Comparison of ENCODE assay signal across 9 cellular contexts in genomic region chr15:51536965-51537574, GRCh38.
DNase-seq lines count a peak whose midpoint lies in the region; ATAC-seq, FAIRE-seq and TF ChIP-seq lines count a peak whose summit lies in the region.
"Had no signal": no experiment of that assay in that cellular context is flagged by ENCODE, and none has a peak within 500 bp of the region (broad histone marks: within the 10 kb centered on the region; RNA-seq: fewer than 3 reads in every experiment).

No MANE protein-coding gene starts in this region.

- H3K27me3 Mint-ChIP-seq in HFFc6 (ENCODE audit: insufficient read depth) = no peaks in the 10 kb centered on the region; the same call in 1 of the 2 replicates
- H3K27me3 Mint-ChIP-seq in stimulated activated naive B cell treated with anti-CD40 and anti-IgM and Interleukin-4, amounts not matched to agents 10 μg/mL and 1 μg/mL and 100 μg/mL, for 72 hours = no peaks in the 10 kb centered on the region
- H3K27me3 Mint-ChIP-seq: activated naive CD4-positive, alpha-beta T cell treated with anti-CD3 and anti-CD28 coated beads, Interleukin-2, amount 50 U/mL, for 24 hours had no signal

- H3K4me3 ChIP-seq in BE2C (ENCODE audit: low read depth, low read length) (no peak overlapping the region), adrenal gland (no peak overlapping the region), HepG2 (replicated peaks in 1 of 3; ENCODE audit: insufficient read depth in 1 of 3, low read depth in 2 of 3, low read length in 3 of 3) (no peak overlapping the region)

- no peaks in the 10 kb centered on the region for H3K79me2 ChIP-seq in HepG2 (ENCODE audit: insufficient read depth, low read length)

- peak; percentile 63 for FAIRE-seq in HepG2 (lab: Jason Lieb, UNC)

- no peak overlapping the region for H3K27ac Mint-ChIP-seq in HFFc6
- H3K27ac Mint-ChIP-seq in stimulated activated naive B cell treated with anti-CD40 and anti-IgM and Interleukin-4, amounts not matched to agents 10 μg/mL and 1 μg/mL and 100 μg/mL, for 72 hours = no peak overlapping the region
- H3K27ac Mint-ChIP-seq: activated naive CD4-positive, alpha-beta T cell treated with anti-CD3 and anti-CD28 coated beads, Interleukin-2, amount 50 U/mL, for 24 hours had no signal

- no peak for TF ChIP-seq RAD21 in HepG2 (CRISPR knock-in tag; IDR thresholded peaks at IDR 0.05)

- WGBS in adrenal gland, 4 donors = 13 to 30% (median 23%) methylated on average over 1 of the region's 1 CpG
- 9% methylated on average over 1 of the region's 1 CpG for WGBS in HepG2 (ENCODE audit: low lambda C conversion rate)

- ATAC-seq in HepG2 (no peak), esophagus mucosa (no peak)
- ATAC-seq in stimulated activated naive B cell treated with anti-CD40 and anti-IgM and Interleukin-4, amounts not matched to agents 10 μg/mL and 1 μg/mL and 100 μg/mL, for 72 hours (replicated peaks) = no peak

- no peaks in the 10 kb centered on the region for H4K20me1 ChIP-seq in HepG2 (ENCODE audit: insufficient read depth, low read length)

- POLR2A ChIA-PET in HepG2 (lab: Yijun Ruan, JAX) = no interaction called here

- H3K4me3 Mint-ChIP-seq in HFFc6 = no peak overlapping the region
- H3K4me3 Mint-ChIP-seq in stimulated activated naive B cell treated with anti-CD40 and anti-IgM and Interleukin-4, amounts not matched to agents 10 μg/mL and 1 μg/mL and 100 μg/mL, for 72 hours = no peak overlapping the region
- H3K4me3 Mint-ChIP-seq: activated naive CD4-positive, alpha-beta T cell treated with anti-CD3 and anti-CD28 coated beads, Interleukin-2, amount 50 U/mL, for 24 hours had no signal

- H3K36me3 Mint-ChIP-seq in HFFc6 (ENCODE audit: low read depth) = peaks cover 2% of the 10 kb centered on the region
- no peaks in the 10 kb centered on the region for H3K36me3 Mint-ChIP-seq in stimulated activated naive B cell treated with anti-CD40 and anti-IgM and Interleukin-4, amounts not matched to agents 10 μg/mL and 1 μg/mL and 100 μg/mL, for 72 hours

- H3K27ac ChIP-seq in adrenal gland (no peak overlapping the region), HepG2 (ENCODE audit: extremely low read length, insufficient read depth, low read length) (no peak overlapping the region)

- no peak overlapping the region for H3K4me2 ChIP-seq in HepG2 (ENCODE audit: low read depth, low read length)

- H3K9me3 ChIP-seq in BE2C = no peaks in the 10 kb centered on the region
- no peaks in the 10 kb centered on the region for H3K9me3 ChIP-seq in adrenal gland (replicated peaks in 1 of 3)
- no peaks in the 10 kb centered on the region for H3K9me3 ChIP-seq in HepG2 (ENCODE audit: low read length)

- TF ChIP-seq POLR2A in adrenal gland (IDR thresholded peaks at IDR 0.05) = no peak
- TF ChIP-seq POLR2A in HepG2 (IDR thresholded peaks at IDR 0.05; ENCODE audit: insufficient read depth in 1 of 2, low read depth in 2 of 2, low read length in 2 of 2) = no peak

- intact Hi-C loops in adrenal gland (cut with DNase I) = no loop called here
- intact Hi-C loops in HepG2 (cut with micrococcal nuclease; ENCODE audit: unreplicated experiment) = loop anchor here (1.0 to 10.0 kb wide), 2 partner anchors 86 to 238 kb away; no protein-coding TSS in a partner anchor

- H3K9me3 Mint-ChIP-seq in HFFc6 = no peaks in the 10 kb centered on the region
- no peaks in the 10 kb centered on the region for H3K9me3 Mint-ChIP-seq in stimulated activated naive B cell treated with anti-CD40 and anti-IgM and Interleukin-4, amounts not matched to agents 10 μg/mL and 1 μg/mL and 100 μg/mL, for 72 hours

- H3K27me3 ChIP-seq in BE2C (no peaks in the 10 kb centered on the region), adrenal gland (no peaks in the 10 kb centered on the region), HepG2 (ENCODE audit: control insufficient read depth in 1 of 2, insufficient read depth in 2 of 2, low read length in 2 of 2) (no peaks in the 10 kb centered on the region)

- DNase-seq in BE2C (no peak), HFFc6 (peak; percentile 13), adrenal gland (peak in 1 of 7 donors; percentile 6), HepG2 (ENCODE audit: low spot score) (peak; percentile 3), DMS79 treated with DMSO at 0.1 percent for 48 hours (lab: John Stamatoyannopoulos, UW) (no peak), 8988T (no peak)
- no peak for DNase-seq in stimulated activated naive B cell treated with anti-CD40 and anti-IgM and Interleukin-4, amounts not matched to agents 10 μg/mL and 1 μg/mL and 100 μg/mL, for 72 hours

- CTCF ChIA-PET in HepG2 (lab: Yijun Ruan, JAX; ENCODE audit: low intra/inter-chr PET ratio, low total read pairs) = no interaction called here

- no peak for TF ChIP-seq EP300 in HepG2 (IDR thresholded peaks at IDR 0.05; ENCODE audit: low read depth in 2 of 2, low read length in 2 of 2)
- TF ChIP-seq EP300 in HepG2 (CRISPR knock-in tag; IDR thresholded peaks at IDR 0.05; ENCODE audit: borderline replicate concordance) = no peak

- in situ Hi-C loops in HepG2 (cut with HindIII; ENCODE audit: extremely low pct_ligation_motif_present, low pct_unique_long_range_greater_than_20kb) = no loop called here

- H3K36me3 ChIP-seq in BE2C (peaks cover 21% of the 10 kb centered on the region), adrenal gland (replicated peaks in 1 of 2) (peaks cover 0 to 8% of the 10 kb centered on the region in 2 donors), HepG2 (replicated peaks in 1 of 2; ENCODE audit: control insufficient read depth in 1 of 2, insufficient read depth in 2 of 2, low read length in 2 of 2) (no peaks in the 10 kb centered on the region; a peak in 2 of 5 replicates)

- no peak overlapping the region for H2AFZ ChIP-seq in HepG2 (ENCODE audit: low read length)

- H3K9ac ChIP-seq in HepG2 (ENCODE audit: insufficient read depth, low read depth, low read length) = no peak overlapping the region

- H3K4me1 ChIP-seq in BE2C = no peaks in the 10 kb centered on the region
- no peaks in the 10 kb centered on the region for H3K4me1 ChIP-seq in adrenal gland (replicated peaks in 1 of 2)
- no peaks in the 10 kb centered on the region for H3K4me1 ChIP-seq in HepG2 (ENCODE audit: insufficient read depth, low read length)

- peaks cover 10% of the 10 kb centered on the region for H3K4me1 Mint-ChIP-seq in HFFc6 (ENCODE audit: low read depth)
- H3K4me1 Mint-ChIP-seq in stimulated activated naive B cell treated with anti-CD40 and anti-IgM and Interleukin-4, amounts not matched to agents 10 μg/mL and 1 μg/mL and 100 μg/mL, for 72 hours = no peaks in the 10 kb centered on the region
- H3K4me1 Mint-ChIP-seq: activated naive CD4-positive, alpha-beta T cell treated with anti-CD3 and anti-CD28 coated beads, Interleukin-2, amount 50 U/mL, for 24 hours had no signal

- BruUV-seq in HepG2 (replicated peaks; lab: Mats Ljungman, UMichigan) = no TSS peak

- peak; percentile 83 for TF ChIP-seq CTCF in BE2C (IDR thresholded peaks at IDR 0.05; ENCODE audit: low read depth, low read length)
- peak; percentile 86 for TF ChIP-seq CTCF in HFFc6 (IDR thresholded peaks at IDR 0.05)
- TF ChIP-seq CTCF in adrenal gland (IDR thresholded peaks at IDR 0.05) = peak in 5 of 6 experiments; percentile 30 to 48 (median 38)
- peak; percentile 47 for TF ChIP-seq CTCF in HepG2 (CRISPR knock-in tag; IDR thresholded peaks at IDR 0.05)

TF ChIP-seq in HepG2, 621 proteins besides CTCF, POLR2A, EP300 and RAD21:
- TF ChIP-seq SMC3 (IDR thresholded peaks at IDR 0.05; ENCODE audit: low read length) = peak; percentile 26; the same call in 1 of the 2 replicates
- peak; percentile 23; the same call in 1 of the 2 replicates for TF ChIP-seq STAG1 (CRISPR knock-in tag; IDR thresholded peaks at IDR 0.05)
- no peak for TF ChIP-seq ZNF687 (CRISPR knock-in tag; IDR thresholded peaks at IDR 0.05)
TF ChIP-seq in HepG2: peak in this region for 2.

Comparison
In these comparisons a context has a peak if more than half of its experiments do, and no peak if none do; other contexts are left out.
1. DNase-seq: peak in HFFc6 (single experiment) and HepG2 (single experiment); none in BE2C (single experiment), DMS79 treated with DMSO at 0.1 percent for 48 hours (single experiment), stimulated activated naive B cell treated with anti-CD40 and anti-IgM and Interleukin-4, amounts not matched to agents 10 μg/mL and 1 μg/mL and 100 μg/mL, for 72 hours (single experiment) and 8988T (single experiment).
2. Peak in every context shown above with its lines, with median percentiles within 50 percentile points of each other: CTCF ChIP-seq.